In genomic region chr9:87799503-87799902, GRCh38 we compare ENCODE assay signal across 21 cellular contexts.
DNase-seq lines count a peak whose midpoint lies in the region; ATAC-seq, FAIRE-seq and TF ChIP-seq lines count a peak whose summit lies in the region.
"Had no signal": no experiment of that assay in that cellular context is flagged by ENCODE, and none has a peak within 500 bp of the region (broad histone marks: within the 10 kb centered on the region; RNA-seq: fewer than 3 reads in every experiment).

No MANE protein-coding gene starts in this region.

- no peak overlapping the region for H2BK15ac ChIP-seq in mesenchymal stem cell (ENCODE audit: low read depth, poor library complexity, severe bottlenecking)

- H2AK5ac ChIP-seq in mesenchymal stem cell (ENCODE audit: low read length, severe bottlenecking): no peak overlapping the region

- H3K4me1 Mint-ChIP-seq in T-helper 2 cell treated with Interferon-gamma antibody and Interleukin-4, amounts not matched to agents 5 μg/mL and 100 μg/mL, for 36 hours (ENCODE audit: low read depth): peaks cover 26% of the 10 kb centered on the region

- H4K20me1 ChIP-seq in K562 (replicated peaks; ENCODE audit: control insufficient read depth, insufficient read depth, low read length): no peaks in the 10 kb centered on the region

- 73% methylated on average over 5 of the region's 5 CpGs for WGBS in K562 (ENCODE audit: insufficient coverage, low coverage, missing lambda C conversion rate)
- WGBS in mesenchymal stem cell: 87% methylated on average over 4 of the region's 5 CpGs

- ATAC-seq in K562: no peak
- ATAC-seq: A549 had no signal

- no peaks in the 10 kb centered on the region for H3K36me3 Mint-ChIP-seq in T-helper 2 cell treated with Interferon-gamma antibody and Interleukin-4, amounts not matched to agents 5 μg/mL and 100 μg/mL, for 36 hours (ENCODE audit: low read depth)
- H3K36me3 Mint-ChIP-seq: CD4-positive, alpha-beta memory T cell had no signal

- H3K4me1 ChIP-seq in K562 (replicated peaks in 1 of 2; ENCODE audit: control insufficient read depth in 2 of 2, insufficient read depth in 2 of 2, low read length in 2 of 2) (peaks cover 38 to 64% of the 10 kb centered on the region in 2 experiments), mesenchymal stem cell (ENCODE audit: control insufficient read depth, insufficient read depth, low read depth, low read length) (no peaks in the 10 kb centered on the region)

- CTCF ChIA-PET in K562 (lab: Yijun Ruan, JAX; ENCODE audit: low intra/inter-chr PET ratio): no interaction called here

- no peak overlapping the region for H3K27ac ChIP-seq in K562 (ENCODE audit: extremely low read depth, low read depth, low read length)
- H3K27ac ChIP-seq in mesenchymal stem cell (ENCODE audit: low read length, poor library complexity, severe bottlenecking): no peak overlapping the region

- H2BK5ac ChIP-seq in mesenchymal stem cell (ENCODE audit: low read depth, low read length, poor library complexity, severe bottlenecking): no peak overlapping the region

- no peak overlapping the region for H4K8ac ChIP-seq in mesenchymal stem cell (ENCODE audit: low read length)

- H3K9me1 ChIP-seq in K562 (ENCODE audit: control insufficient read depth, insufficient read depth, low read length): no peaks in the 10 kb centered on the region

- H3K9ac ChIP-seq in K562 (ENCODE audit: insufficient read depth in 1 of 2, low read depth in 2 of 2, low read length in 2 of 2) (no peak overlapping the region), mesenchymal stem cell (ENCODE audit: low read length) (no peak overlapping the region)

- no peak overlapping the region for H3K27ac Mint-ChIP-seq in T-helper 2 cell treated with Interferon-gamma antibody and Interleukin-4, amounts not matched to agents 5 μg/mL and 100 μg/mL, for 36 hours
- H3K27ac Mint-ChIP-seq: CD4-positive, alpha-beta memory T cell had no signal

- no peaks in the 10 kb centered on the region for H3K27me3 Mint-ChIP-seq in T-helper 2 cell treated with Interferon-gamma antibody and Interleukin-4, amounts not matched to agents 5 μg/mL and 100 μg/mL, for 36 hours (ENCODE audit: low read depth)

- H3K79me1 ChIP-seq in mesenchymal stem cell (replicated peaks; ENCODE audit: low read length, poor library complexity, severe bottlenecking): no peaks in the 10 kb centered on the region

- DNase-seq in K562 (ENCODE audit: extremely low read depth in 1 of 4, low spot score in 3 of 4) (no peak), epithelial cell of esophagus (ENCODE audit: low read depth) (peak; percentile 22), mesenchymal stem cell (no peak), NCI-H1930 (lab: John Stamatoyannopoulos, UW) (no peak), SKM-1 (lab: John Stamatoyannopoulos, UW; ENCODE audit: unreplicated experiment) (no peak)
- DNase-seq in T-helper 2 cell treated with Interferon-gamma antibody and Interleukin-4, amounts not matched to agents 5 μg/mL and 100 μg/mL, for 36 hours (ENCODE audit: low spot score): no peak
- DNase-seq in NK-92 treated with Interleukin-12 subunit alpha and Interleukin-12 subunit beta, amount 100 ng/mL, for 24 hours (lab: John Stamatoyannopoulos, UW): no peak
- DNase-seq: 8988T; C1 segment of cervical spinal cord; Calu3; CD4-positive, alpha-beta memory T cell; COR-L47; DMS53; DMS79 treated with DMSO at 0.1 percent for 48 hours; GF-D8; GOT3; H7; HCEC 1CT had no signal

- no peak overlapping the region for H2BK120ac ChIP-seq in mesenchymal stem cell (ENCODE audit: low read depth, low read length)

- TF ChIP-seq RAD21 in K562 (CRISPR knock-in tag; conservative IDR thresholded peaks at IDR 0.05 in 1 of 2, IDR thresholded peaks at IDR 0.05 in 1 of 2): no peak

- no peaks in the 10 kb centered on the region for H3K9me3 ChIP-seq in K562 (replicated peaks; ENCODE audit: control insufficient read depth, insufficient read depth, low read depth, low read length)
- H3K9me3 ChIP-seq in mesenchymal stem cell (ENCODE audit: control insufficient read depth, low read length): no peaks in the 10 kb centered on the region
- H3K9me3 ChIP-seq: A549 had no signal

- peak overlapping the region in 1 of 2 experiments; percentile 45 for H3K14ac ChIP-seq in mesenchymal stem cell (ENCODE audit: low read length in 2 of 2)

- FAIRE-seq in K562 (lab: Jason Lieb, UNC): no peak
- FAIRE-seq: A549, GM12891, GM18507 had no signal

- H2AFZ ChIP-seq in K562 (ENCODE audit: low read depth, low read length) (peak overlapping the region; percentile 81; the same call in 1 of the 2 replicates), mesenchymal stem cell (ENCODE audit: low read depth, low read length) (no peak overlapping the region)

- H4K91ac ChIP-seq in mesenchymal stem cell (ENCODE audit: low read length): peak overlapping the region; percentile 47

- H3K4me3 ChIP-seq in K562 (no peak overlapping the region), epithelial cell of esophagus (ENCODE audit: low read length) (no peak overlapping the region), mesenchymal stem cell (ENCODE audit: insufficient read depth in 1 of 2, low read depth in 1 of 2, low read length in 2 of 2) (no peak overlapping the region)
- H3K4me3 ChIP-seq: A549 had no signal

- H3K27me3 ChIP-seq in K562 (ENCODE audit: control insufficient read depth in 2 of 2, insufficient read depth in 2 of 2, low read length in 2 of 2): no peaks in the 10 kb centered on the region
- H3K27me3 ChIP-seq in mesenchymal stem cell (ENCODE audit: control insufficient read depth in 1 of 2, insufficient read depth in 1 of 2, low read length in 2 of 2): peaks cover 0 to 25% of the 10 kb centered on the region in 2 experiments

- no peak overlapping the region for H3K4me3 Mint-ChIP-seq in T-helper 2 cell treated with Interferon-gamma antibody and Interleukin-4, amounts not matched to agents 5 μg/mL and 100 μg/mL, for 36 hours

- H3K18ac ChIP-seq in mesenchymal stem cell (ENCODE audit: low read depth in 1 of 2, low read length in 2 of 2): peak overlapping the region in 1 of 2 experiments; percentile 4

- H3K36me3 ChIP-seq in K562 (ENCODE audit: control insufficient read depth, insufficient read depth, low read length) (no peaks in the 10 kb centered on the region), mesenchymal stem cell (ENCODE audit: control insufficient read depth in 1 of 2, insufficient read depth in 2 of 2, low read depth in 1 of 2, low read length in 2 of 2) (no peaks in the 10 kb centered on the region)

- BruUV-seq in K562 (replicated peaks; lab: Mats Ljungman, UMichigan): no TSS peak

- H3K4ac ChIP-seq in mesenchymal stem cell (ENCODE audit: low read depth in 1 of 2, low read length in 2 of 2): no peak overlapping the region

- in situ Hi-C loops in K562 (cut with MboI): no loop called here

- peak overlapping the region in 1 of 2 experiments; percentile 72 for H2BK12ac ChIP-seq in mesenchymal stem cell (ENCODE audit: low read length in 2 of 2)

- H3K4me2 ChIP-seq in K562 (ENCODE audit: insufficient read depth, low read length): no peak overlapping the region
- no peak overlapping the region for H3K4me2 ChIP-seq in mesenchymal stem cell (ENCODE audit: low read length, poor library complexity, severe bottlenecking)
- H3K4me2 ChIP-seq: A549 had no signal

- no peaks in the 10 kb centered on the region for H3K79me2 ChIP-seq in K562 (ENCODE audit: control insufficient read depth, insufficient read depth, low read length)

- no peak overlapping the region for H3K23ac ChIP-seq in mesenchymal stem cell (ENCODE audit: low read length in 2 of 2)

- TF ChIP-seq EP300 in K562 (IDR thresholded peaks at IDR 0.05; ENCODE audit: low read length): no peak

- POLR2A ChIA-PET in K562 (lab: Yijun Ruan, JAX): no interaction called here

- no peaks in the 10 kb centered on the region for H3K9me3 Mint-ChIP-seq in T-helper 2 cell treated with Interferon-gamma antibody and Interleukin-4, amounts not matched to agents 5 μg/mL and 100 μg/mL, for 36 hours

- TF ChIP-seq CTCF in K562 (IDR thresholded peaks at IDR 0.05 in 2 of 3, conservative IDR thresholded peaks at IDR 0.05 in 1 of 3; ENCODE audit: insufficient read depth in 2 of 3, low read depth in 1 of 3, low read length in 3 of 3): no peak
- TF ChIP-seq CTCF in epithelial cell of esophagus (IDR thresholded peaks at IDR 0.05; ENCODE audit: insufficient read depth, low read depth, low read length, missing control alignments): no peak

- intact Hi-C loops in K562 (cut with micrococcal nuclease): no loop called here

- TF ChIP-seq POLR2A in K562 (conservative IDR thresholded peaks at IDR 0.05): no peak

TF ChIP-seq in K562, 482 proteins besides CTCF, POLR2A, EP300 and RAD21:
- TF ChIP-seq SMARCE1 (IDR thresholded peaks at IDR 0.05) (no peak), L3MBTL2 (IDR thresholded peaks at IDR 0.05) (0 out of 2 replicates have a peak, but pooled peaks have one; percentile 5), NFRKB (IDR thresholded peaks at IDR 0.05; ENCODE audit: low read depth) (no peak), TFAP4 (CRISPR knock-in tag; IDR thresholded peaks at IDR 0.05; ENCODE audit: borderline replicate concordance) (peak; percentile 17; the same call in 1 of the 2 replicates)
